Comparison of ENCODE assay signal across 18 cellular contexts in the genomic region with DNA sequence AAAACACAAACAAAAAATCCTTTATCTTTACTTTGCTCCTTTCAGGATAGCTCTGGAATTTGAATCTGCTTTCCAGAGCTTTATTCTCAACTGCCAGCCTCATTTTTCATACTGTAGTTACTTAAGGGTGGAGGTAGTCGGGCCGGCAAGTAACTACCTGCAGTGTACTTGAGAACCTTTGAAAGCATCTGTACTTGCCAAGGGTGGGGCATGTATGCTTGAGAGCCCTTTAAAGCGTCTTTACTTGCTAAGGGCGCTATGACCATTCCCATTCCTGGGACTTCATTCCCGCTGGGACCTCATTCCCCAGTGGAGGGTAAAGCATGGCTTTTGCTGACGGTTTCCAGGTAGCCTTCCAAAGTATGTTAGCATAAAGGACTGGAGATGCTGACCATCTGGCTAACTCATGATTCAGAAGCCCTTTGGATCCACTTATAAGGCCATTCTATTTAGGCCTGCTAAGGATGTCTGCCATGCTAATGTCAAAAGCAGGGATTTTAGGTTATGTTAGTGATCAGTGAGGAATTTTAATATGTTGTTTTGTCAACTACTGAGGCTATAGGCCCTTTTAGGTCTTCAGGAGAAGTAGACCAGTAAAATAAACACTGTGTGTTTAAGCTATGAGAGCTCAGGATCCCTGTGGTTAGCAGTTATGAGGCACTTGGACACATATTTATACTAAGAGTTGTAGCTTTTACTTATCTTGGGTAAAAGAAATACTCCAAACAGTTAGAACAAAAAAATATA.
DNase-seq lines count a peak whose midpoint lies in the region; ATAC-seq and TF ChIP-seq lines count a peak whose summit lies in the region.
"Had no signal": no experiment of that assay in that cellular context is flagged by ENCODE, and none has a peak within 500 bp of the region (broad histone marks: within the 10 kb centered on the region; RNA-seq: fewer than 3 reads in every experiment).

No MANE protein-coding gene starts in this region.

- ATAC-seq in upper lobe of left lung (ENCODE audit: low FRiP score in 2 of 2) (peak; percentile 63 to 88), HG03135 (IDR thresholded peaks at IDR 0.05; ENCODE audit: unreplicated experiment) (no peak)
- ATAC-seq: stimulated activated effector memory CD8-positive, alpha-beta T cell treated with anti-CD3 and anti-CD28 coated beads, Interleukin-12 subunit alpha, Interleukin-12 subunit beta, amount 100 ng/mL, for 72 hours had no signal

- H3K27me3 Mint-ChIP-seq in activated T-cell treated with anti-CD3 and anti-CD28 coated beads, Interleukin-2, amount 50 U/mL, for 24 hours = no peaks in the 10 kb centered on the region
- H3K27me3 Mint-ChIP-seq: activated B cell treated with CpG ODN at 0.5 μM for 24 hours; CD4-positive, alpha-beta T cell; dendritic cell treated with granulocyte-macrophage colony-stimulating factor and Interleukin-4, amounts not matched to agents 40 ng/mL and 50 ng/mL, for 4 days had no signal

- H3K27ac Mint-ChIP-seq in activated T-cell treated with anti-CD3 and anti-CD28 coated beads, Interleukin-2, amount 50 U/mL, for 24 hours = no peak overlapping the region
- H3K27ac Mint-ChIP-seq: activated B cell treated with CpG ODN at 0.5 μM for 24 hours; CD4-positive, alpha-beta T cell; dendritic cell treated with granulocyte-macrophage colony-stimulating factor and Interleukin-4, amounts not matched to agents 40 ng/mL and 50 ng/mL, for 4 days; stimulated activated effector memory CD8-positive, alpha-beta T cell treated with anti-CD3 and anti-CD28 coated beads, Interleukin-12 subunit alpha, Interleukin-12 subunit beta, amount 100 ng/mL, for 72 hours had no signal

- H3K4me3 ChIP-seq in HFF-Myc (replicated peaks; ENCODE audit: low read depth, low read length) (no peak overlapping the region), astrocyte of the cerebellum (ENCODE audit: low read depth, low read length) (no peak overlapping the region), fibroblast of pulmonary artery (replicated peaks; ENCODE audit: low read depth, low read length) (no peak overlapping the region), upper lobe of left lung (no peak overlapping the region), tibial artery (no peak overlapping the region)
- H3K4me3 ChIP-seq: esophagus muscularis mucosa, thyroid gland had no signal

- in situ Hi-C loops in astrocyte of the cerebellum (cut with HindIII; ENCODE audit: low sequenced_read_pairs) = no loop called here

- H3K4me1 ChIP-seq in upper lobe of left lung = peaks cover 17 to 32% (median 24%) of the 10 kb centered on the region in 4 donors
- peaks cover 0 to 2% (median 0%) of the 10 kb centered on the region in 4 donors for H3K4me1 ChIP-seq in tibial artery

- peaks cover 23% of the 10 kb centered on the region for H3K9me3 Mint-ChIP-seq in activated T-cell treated with anti-CD3 and anti-CD28 coated beads, Interleukin-2, amount 50 U/mL, for 24 hours

- H3K9me3 ChIP-seq in upper lobe of left lung (peaks cover 0 to 5% (median 0%) of the 10 kb centered on the region in 4 donors), tibial artery (no peaks in the 10 kb centered on the region)
- H3K9me3 ChIP-seq: esophagus muscularis mucosa, thyroid gland had no signal

- TF ChIP-seq EP300 in upper lobe of left lung (IDR thresholded peaks at IDR 0.05) = peak in 3 of 4 donors; percentile 6 to 81 (median 40)

- H3K27me3 ChIP-seq in upper lobe of left lung (no peaks in the 10 kb centered on the region), tibial artery (no peaks in the 10 kb centered on the region)
- H3K27me3 ChIP-seq: esophagus muscularis mucosa, thyroid gland had no signal

- peaks cover 19% of the 10 kb centered on the region for H3K36me3 Mint-ChIP-seq in activated T-cell treated with anti-CD3 and anti-CD28 coated beads, Interleukin-2, amount 50 U/mL, for 24 hours (ENCODE audit: low read depth)
- H3K36me3 Mint-ChIP-seq: stimulated activated effector memory CD8-positive, alpha-beta T cell treated with anti-CD3 and anti-CD28 coated beads, Interleukin-12 subunit alpha, Interleukin-12 subunit beta, amount 100 ng/mL, for 72 hours had no signal

- DNase-seq in HFF-Myc (ENCODE audit: extremely low read depth, low read depth) = peak; percentile 33
- peak; percentile 66 for DNase-seq in astrocyte of the cerebellum (ENCODE audit: low read depth)
- DNase-seq in fibroblast of pulmonary artery (ENCODE audit: low read depth) = peak; percentile 17
- DNase-seq in upper lobe of left lung = peak in 1 of 2 donors; percentile 70
- no peak for DNase-seq in tibial artery
- no peak for DNase-seq in activated T-cell treated with anti-CD3 and anti-CD28 coated beads, Interleukin-2, amount 50 U/mL, for 24 hours
- DNase-seq: activated B cell treated with CpG ODN at 0.5 μM for 24 hours; anterior cingulate cortex; CD4-positive, alpha-beta T cell; GOT3; Right ventricle myocardium superior; T-helper 1 cell; thyroid gland had no signal

- 75 to 76% methylated on average over 6 of the region's 6 CpGs for WGBS in upper lobe of left lung, 2 donors

- intact Hi-C loops in tibial artery (cut with DNase I; ENCODE audit: low total_unique reads) = no loop called here

- H3K4me3 Mint-ChIP-seq in activated T-cell treated with anti-CD3 and anti-CD28 coated beads, Interleukin-2, amount 50 U/mL, for 24 hours = no peak overlapping the region
- H3K4me3 Mint-ChIP-seq: activated B cell treated with CpG ODN at 0.5 μM for 24 hours; CD4-positive, alpha-beta T cell; dendritic cell treated with granulocyte-macrophage colony-stimulating factor and Interleukin-4, amounts not matched to agents 40 ng/mL and 50 ng/mL, for 4 days; stimulated activated effector memory CD8-positive, alpha-beta T cell treated with anti-CD3 and anti-CD28 coated beads, Interleukin-12 subunit alpha, Interleukin-12 subunit beta, amount 100 ng/mL, for 72 hours had no signal

- H3K4me1 Mint-ChIP-seq in activated T-cell treated with anti-CD3 and anti-CD28 coated beads, Interleukin-2, amount 50 U/mL, for 24 hours (ENCODE audit: low read depth) = peaks cover 4% of the 10 kb centered on the region

- peak in 1 of 4 donors; percentile 11 for TF ChIP-seq POLR2A in upper lobe of left lung (IDR thresholded peaks at IDR 0.05)

- TF ChIP-seq CTCF in HFF-Myc (IDR thresholded peaks at IDR 0.05; ENCODE audit: low read depth, low read length, missing control alignments) (no peak), astrocyte of the cerebellum (IDR thresholded peaks at IDR 0.05; ENCODE audit: low read depth, low read length, missing control alignments) (no peak), fibroblast of pulmonary artery (IDR thresholded peaks at IDR 0.05; ENCODE audit: low read length, missing control alignments) (no peak), upper lobe of left lung (IDR thresholded peaks at IDR 0.05) (no peak), tibial artery (IDR thresholded peaks at IDR 0.05) (no peak)

- peak overlapping the region; percentile 53 to 75 (median 64) for H3K27ac ChIP-seq in upper lobe of left lung
- H3K27ac ChIP-seq in tibial artery = no peak overlapping the region
- H3K27ac ChIP-seq: esophagus muscularis mucosa, parathyroid adenoma had no signal

- H3K36me3 ChIP-seq in upper lobe of left lung (no peaks in the 10 kb centered on the region), tibial artery (no peaks in the 10 kb centered on the region)
- H3K36me3 ChIP-seq: esophagus muscularis mucosa, thyroid gland had no signal

Comparison
In these comparisons a context has a peak if more than half of its experiments do, and no peak if none do; other contexts are left out.
1. DNase-seq: peak in HFF-Myc (single experiment), astrocyte of the cerebellum (single experiment) and fibroblast of pulmonary artery (single experiment); none in tibial artery (0 of 2) and activated T-cell treated with anti-CD3 and anti-CD28 coated beads, Interleukin-2, amount 50 U/mL, for 24 hours (single experiment).
2. H3K27ac ChIP-seq: peak in upper lobe of left lung (4 of 4); none in tibial artery (0 of 2).